In genomic region chr10:22656056-22656455, GRCh38 we compare ENCODE assay signal across 1 cellular context.
TF ChIP-seq lines count a peak whose summit lies in the region.

No MANE protein-coding gene starts in this region.

TF ChIP-seq in H1, 55 proteins besides CTCF, POLR2A, EP300 and RAD21:
- no peak for TF ChIP-seq CHD7 (IDR thresholded peaks at IDR 0.05; ENCODE audit: insufficient replicate concordance, low read length)
- no peak for TF ChIP-seq HDAC6 (IDR thresholded peaks at IDR 0.05; ENCODE audit: low read depth, low read length)
- no peak for TF ChIP-seq KDM4A (IDR thresholded peaks at IDR 0.05; ENCODE audit: low read depth, low read length, severe bottlenecking)
- TF ChIP-seq KDM1A (IDR thresholded peaks at IDR 0.05; ENCODE audit: borderline replicate concordance, low read length) = no peak
- no peak for TF ChIP-seq CBX5 (IDR thresholded peaks at IDR 0.05; ENCODE audit: low read depth, low read length)
- no peak for TF ChIP-seq TBP (IDR thresholded peaks at IDR 0.05; ENCODE audit: low read depth, low read length)
- no peak for TF ChIP-seq JUN (IDR thresholded peaks at IDR 0.05; ENCODE audit: low read depth, low read length)
- TF ChIP-seq CHD2 (IDR thresholded peaks at IDR 0.05; ENCODE audit: low read length) = no peak
- no peak for TF ChIP-seq GTF2F1 (IDR thresholded peaks at IDR 0.05; ENCODE audit: borderline replicate concordance, low read depth, low read length)
TF ChIP-seq in H1: peak in this region for 0.
